11 cellular contexts compared by ENCODE assay signal in genomic region chr15:99435138-99435695, GRCh38.
A peak's percentile ranks its signal among the peaks of the same experiment; 100 is the strongest.
DNase-seq lines count a peak whose midpoint lies in the region; ATAC-seq and TF ChIP-seq lines count a peak whose summit lies in the region.
"Had no signal": no experiment of that assay in that cellular context is flagged by ENCODE, and none has a peak within 500 bp of the region (broad histone marks: within the 10 kb centered on the region; RNA-seq: fewer than 3 reads in every experiment).

No MANE protein-coding gene starts in this region.

- intact Hi-C loops in right cardiac atrium (cut with DNase I): no loop called here

- no peaks in the 10 kb centered on the region for H3K27me3 Mint-ChIP-seq in stimulated activated naive B cell treated with anti-CD40 and anti-IgM and Interleukin-4, amounts not matched to agents 10 μg/mL and 1 μg/mL and 100 μg/mL, for 72 hours

- no peaks in the 10 kb centered on the region for H3F3A ChIP-seq in OCI-LY1 (ENCODE audit: insufficient read depth, low read length)

- TF ChIP-seq CTCF in OCI-LY1 (IDR thresholded peaks at IDR 0.05; ENCODE audit: low read length) (no peak), BE2C (IDR thresholded peaks at IDR 0.05; ENCODE audit: low read depth, low read length) (no peak)

- WGBS in right cardiac atrium: 61% methylated on average over 18 of the region's 18 CpGs

- no peak for TF ChIP-seq POLR2A in erythroblast (IDR thresholded peaks at IDR 0.05; ENCODE audit: low read length)

- no peaks in the 10 kb centered on the region for H3K9me3 Mint-ChIP-seq in stimulated activated naive B cell treated with anti-CD40 and anti-IgM and Interleukin-4, amounts not matched to agents 10 μg/mL and 1 μg/mL and 100 μg/mL, for 72 hours
- H3K9me3 Mint-ChIP-seq: mesothelial cell of epicardium had no signal

- H3K9me3 ChIP-seq in OCI-LY1 (ENCODE audit: low read length) (no peaks in the 10 kb centered on the region), right cardiac atrium (ENCODE audit: control insufficient read depth, low read length) (no peaks in the 10 kb centered on the region), BE2C (no peaks in the 10 kb centered on the region)
- H3K9me3 ChIP-seq: A549 had no signal

- no peak overlapping the region for H3K27ac ChIP-seq in OCI-LY1 (ENCODE audit: low read depth, low read length, poor library complexity, severe bottlenecking)
- H3K27ac ChIP-seq in right cardiac atrium (ENCODE audit: low read length): peak overlapping the region; percentile 44

- H4K20me1 ChIP-seq in OCI-LY1 (ENCODE audit: insufficient read depth, low read length): no peaks in the 10 kb centered on the region

- peak overlapping the region; percentile 37 for H3K27ac Mint-ChIP-seq in stimulated activated naive B cell treated with anti-CD40 and anti-IgM and Interleukin-4, amounts not matched to agents 10 μg/mL and 1 μg/mL and 100 μg/mL, for 72 hours
- H3K27ac Mint-ChIP-seq: mesothelial cell of epicardium had no signal

- ATAC-seq in right cardiac atrium: peak in 1 of 2 donors; percentile 4
- peak; percentile 40 to 56 for ATAC-seq in stimulated activated naive B cell treated with anti-CD40 and anti-IgM and Interleukin-4, amounts not matched to agents 10 μg/mL and 1 μg/mL and 100 μg/mL, for 72 hours (replicated peaks)
- no peak for ATAC-seq in GM18517 (IDR thresholded peaks at IDR 0.05; ENCODE audit: unreplicated experiment)
- ATAC-seq: A549 had no signal

- peaks cover 8% of the 10 kb centered on the region for H3K27me3 ChIP-seq in OCI-LY1 (ENCODE audit: insufficient read depth, low read length)
- no peaks in the 10 kb centered on the region for H3K27me3 ChIP-seq in right cardiac atrium (ENCODE audit: control insufficient read depth, insufficient read depth)
- H3K27me3 ChIP-seq in BE2C: no peaks in the 10 kb centered on the region

- peaks cover 0 to 6% of the 10 kb centered on the region in 2 donors for H3K36me3 Mint-ChIP-seq in stimulated activated naive B cell treated with anti-CD40 and anti-IgM and Interleukin-4, amounts not matched to agents 10 μg/mL and 1 μg/mL and 100 μg/mL, for 72 hours
- H3K36me3 Mint-ChIP-seq: mesothelial cell of epicardium had no signal

- H2AFZ ChIP-seq in OCI-LY1 (ENCODE audit: low read length): no peak overlapping the region

- H3K4me2 ChIP-seq in OCI-LY1 (ENCODE audit: low read length): peak overlapping the region; percentile 25; the same call in 1 of the 2 replicates
- H3K4me2 ChIP-seq: A549 had no signal

- H3K36me3 ChIP-seq in OCI-LY1 (ENCODE audit: insufficient read depth, low read length) (no peaks in the 10 kb centered on the region), BE2C (no peaks in the 10 kb centered on the region)

- peak overlapping the region; percentile 25 to 36 for H3K4me3 Mint-ChIP-seq in stimulated activated naive B cell treated with anti-CD40 and anti-IgM and Interleukin-4, amounts not matched to agents 10 μg/mL and 1 μg/mL and 100 μg/mL, for 72 hours
- H3K4me3 Mint-ChIP-seq: mesothelial cell of epicardium had no signal

- H3K79me2 ChIP-seq in OCI-LY1 (ENCODE audit: insufficient read depth, low read length): no peaks in the 10 kb centered on the region

- no peak overlapping the region for H3K9ac ChIP-seq in OCI-LY1 (ENCODE audit: low read length)

- DNase-seq in NCI-H1436 (lab: John Stamatoyannopoulos, UW): peak; percentile 46
- DNase-seq in NCI-H1436 treated with DMSO at 0.1 percent for 48 hours (lab: John Stamatoyannopoulos, UW): no peak
- DNase-seq in right cardiac atrium: peak in 2 of 3 donors; percentile 45 to 62
- DNase-seq in stimulated activated naive B cell treated with anti-CD40 and anti-IgM and Interleukin-4, amounts not matched to agents 10 μg/mL and 1 μg/mL and 100 μg/mL, for 72 hours: no peak
- DNase-seq in erythroblast (lab: John Stamatoyannopoulos, UW): no peak
- DNase-seq in BE2C: no peak
- DNase-seq: dermis blood vessel endothelial cell had no signal

- H3K4me1 Mint-ChIP-seq in stimulated activated naive B cell treated with anti-CD40 and anti-IgM and Interleukin-4, amounts not matched to agents 10 μg/mL and 1 μg/mL and 100 μg/mL, for 72 hours: peaks cover 51 to 75% of the 10 kb centered on the region in 2 donors

- no peaks in the 10 kb centered on the region for H3K9me2 ChIP-seq in OCI-LY1 (ENCODE audit: low read depth, low read length)

- H3K4me3 ChIP-seq in OCI-LY1 (ENCODE audit: low read depth, low read length, poor library complexity, severe bottlenecking) (no peak overlapping the region), right cardiac atrium (ENCODE audit: low read length) (no peak overlapping the region), BE2C (ENCODE audit: low read depth, low read length) (no peak overlapping the region)
- H3K4me3 ChIP-seq: A549 had no signal

- H3K4me1 ChIP-seq in OCI-LY1 (ENCODE audit: insufficient read depth, low read length, severe bottlenecking): no peaks in the 10 kb centered on the region
- H3K4me1 ChIP-seq in right cardiac atrium (ENCODE audit: control insufficient read depth, insufficient read depth, low read length): peaks cover 16% of the 10 kb centered on the region
- H3K4me1 ChIP-seq in BE2C: no peaks in the 10 kb centered on the region
- H3K4me1 ChIP-seq: A549 had no signal

Comparison
In these comparisons a context has a peak if more than half of its experiments do, and no peak if none do; other contexts are left out.
1. DNase-seq: peak in NCI-H1436 (single experiment) and right cardiac atrium (2 of 3); none in NCI-H1436 treated with DMSO at 0.1 percent for 48 hours (single experiment), stimulated activated naive B cell treated with anti-CD40 and anti-IgM and Interleukin-4, amounts not matched to agents 10 μg/mL and 1 μg/mL and 100 μg/mL, for 72 hours (single experiment), erythroblast (0 of 2) and BE2C (single experiment).